In the genomic region with DNA sequence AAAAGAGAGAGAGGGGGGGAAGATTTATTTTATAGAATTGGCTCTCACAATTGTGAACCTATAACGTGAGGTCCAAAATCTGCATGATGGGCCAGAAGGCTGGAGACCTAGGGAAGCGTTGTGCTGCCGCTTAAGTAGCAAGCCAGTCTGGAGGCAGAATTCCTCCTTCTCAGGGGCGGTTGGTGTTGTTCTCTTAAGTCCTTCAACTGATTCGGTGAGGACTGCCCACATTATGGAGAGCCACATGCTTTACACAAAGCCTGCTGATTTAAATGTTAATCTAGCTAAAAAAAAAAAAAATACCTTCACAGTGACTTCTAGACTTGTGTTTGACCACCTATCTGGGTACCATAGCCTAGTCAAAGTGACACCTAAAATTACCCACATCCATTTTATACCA, we compare ENCODE assay signal across 1 cellular context.
TF ChIP-seq lines count a peak whose summit lies in the region.

No MANE protein-coding gene starts in this region.

TF ChIP-seq in GM23338, 12 proteins besides CTCF, POLR2A, EP300 and RAD21 (continued from another document):
- TF ChIP-seq REST (IDR thresholded peaks at IDR 0.05; ENCODE audit: unreplicated experiment) = no peak
- TF ChIP-seq EZH2phosphoT487 (IDR thresholded peaks at IDR 0.05; ENCODE audit: unreplicated experiment) = no peak
- TF ChIP-seq, protein P1, sequence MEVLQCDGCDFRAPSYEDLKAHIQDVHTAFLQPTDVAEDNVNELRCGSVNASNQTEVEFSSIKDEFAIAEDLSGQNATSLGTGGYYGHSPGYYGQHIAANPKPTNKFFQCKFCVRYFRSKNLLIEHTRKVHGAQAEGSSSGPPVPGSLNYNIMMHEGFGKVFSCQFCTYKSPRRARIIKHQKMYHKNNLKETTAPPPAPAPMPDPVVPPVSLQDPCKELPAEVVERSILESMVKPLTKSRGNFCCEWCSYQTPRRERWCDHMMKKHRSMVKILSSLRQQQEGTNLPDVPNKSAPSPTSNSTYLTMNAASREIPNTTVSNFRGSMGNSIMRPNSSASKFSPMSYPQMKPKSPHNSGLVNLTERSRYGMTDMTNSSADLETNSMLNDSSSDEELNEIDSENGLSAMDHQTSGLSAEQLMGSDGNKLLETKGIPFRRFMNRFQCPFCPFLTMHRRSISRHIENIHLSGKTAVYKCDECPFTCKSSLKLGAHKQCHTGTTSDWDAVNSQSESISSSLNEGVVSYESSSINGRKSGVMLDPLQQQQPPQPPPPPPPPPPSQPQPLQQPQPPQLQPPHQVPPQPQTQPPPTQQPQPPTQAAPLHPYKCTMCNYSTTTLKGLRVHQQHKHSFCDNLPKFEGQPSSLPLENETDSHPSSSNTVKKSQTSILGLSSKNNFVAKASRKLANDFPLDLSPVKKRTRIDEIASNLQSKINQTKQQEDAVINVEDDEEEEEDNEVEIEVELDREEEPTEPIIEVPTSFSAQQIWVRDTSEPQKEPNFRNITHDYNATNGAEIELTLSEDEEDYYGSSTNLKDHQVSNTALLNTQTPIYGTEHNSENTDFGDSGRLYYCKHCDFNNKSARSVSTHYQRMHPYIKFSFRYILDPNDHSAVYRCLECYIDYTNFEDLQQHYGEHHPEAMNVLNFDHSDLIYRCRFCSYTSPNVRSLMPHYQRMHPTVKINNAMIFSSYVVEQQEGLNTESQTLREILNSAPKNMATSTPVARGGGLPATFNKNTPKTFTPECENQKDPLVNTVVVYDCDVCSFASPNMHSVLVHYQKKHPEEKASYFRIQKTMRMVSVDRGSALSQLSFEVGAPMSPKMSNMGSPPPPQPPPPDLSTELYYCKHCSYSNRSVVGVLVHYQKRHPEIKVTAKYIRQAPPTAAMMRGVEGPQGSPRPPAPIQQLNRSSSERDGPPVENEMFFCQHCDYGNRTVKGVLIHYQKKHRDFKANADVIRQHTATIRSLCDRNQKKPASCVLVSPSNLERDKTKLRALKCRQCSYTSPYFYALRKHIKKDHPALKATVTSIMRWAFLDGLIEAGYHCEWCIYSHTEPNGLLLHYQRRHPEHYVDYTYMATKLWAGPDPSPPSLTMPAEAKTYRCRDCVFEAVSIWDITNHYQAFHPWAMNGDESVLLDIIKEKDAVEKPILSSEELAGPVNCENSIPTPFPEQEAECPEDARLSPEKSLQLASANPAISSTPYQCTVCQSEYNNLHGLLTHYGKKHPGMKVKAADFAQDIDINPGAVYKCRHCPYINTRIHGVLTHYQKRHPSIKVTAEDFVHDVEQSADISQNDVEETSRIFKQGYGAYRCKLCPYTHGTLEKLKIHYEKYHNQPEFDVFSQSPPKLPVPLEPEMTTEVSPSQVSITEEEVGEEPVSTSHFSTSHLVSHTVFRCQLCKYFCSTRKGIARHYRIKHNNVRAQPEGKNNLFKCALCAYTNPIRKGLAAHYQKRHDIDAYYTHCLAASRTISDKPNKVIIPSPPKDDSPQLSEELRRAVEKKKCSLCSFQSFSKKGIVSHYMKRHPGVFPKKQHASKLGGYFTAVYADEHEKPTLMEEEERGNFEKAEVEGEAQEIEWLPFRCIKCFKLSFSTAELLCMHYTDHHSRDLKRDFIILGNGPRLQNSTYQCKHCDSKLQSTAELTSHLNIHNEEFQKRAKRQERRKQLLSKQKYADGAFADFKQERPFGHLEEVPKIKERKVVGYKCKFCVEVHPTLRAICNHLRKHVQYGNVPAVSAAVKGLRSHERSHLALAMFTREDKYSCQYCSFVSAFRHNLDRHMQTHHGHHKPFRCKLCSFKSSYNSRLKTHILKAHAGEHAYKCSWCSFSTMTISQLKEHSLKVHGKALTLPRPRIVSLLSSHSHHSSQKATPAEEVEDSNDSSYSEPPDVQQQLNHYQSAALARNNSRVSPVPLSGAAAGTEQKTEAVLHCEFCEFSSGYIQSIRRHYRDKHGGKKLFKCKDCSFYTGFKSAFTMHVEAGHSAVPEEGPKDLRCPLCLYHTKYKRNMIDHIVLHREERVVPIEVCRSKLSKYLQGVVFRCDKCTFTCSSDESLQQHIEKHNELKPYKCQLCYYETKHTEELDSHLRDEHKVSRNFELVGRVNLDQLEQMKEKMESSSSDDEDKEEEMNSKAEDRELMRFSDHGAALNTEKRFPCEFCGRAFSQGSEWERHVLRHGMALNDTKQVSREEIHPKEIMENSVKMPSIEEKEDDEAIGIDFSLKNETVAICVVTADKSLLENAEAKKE (CRISPR knock-in tag; IDR thresholded peaks at IDR 0.05) = no peak
- no peak for TF ChIP-seq CREB1 (CRISPR knock-in tag; IDR thresholded peaks at IDR 0.05; ENCODE audit: low read depth)
- no peak for TF ChIP-seq POLR2AphosphoS5 (IDR thresholded peaks at IDR 0.05; ENCODE audit: low read depth)
- TF ChIP-seq NANOG (IDR thresholded peaks at IDR 0.05; ENCODE audit: borderline replicate concordance) = no peak
TF ChIP-seq in GM23338: peak in this region for 0.
